In the genomic region with DNA sequence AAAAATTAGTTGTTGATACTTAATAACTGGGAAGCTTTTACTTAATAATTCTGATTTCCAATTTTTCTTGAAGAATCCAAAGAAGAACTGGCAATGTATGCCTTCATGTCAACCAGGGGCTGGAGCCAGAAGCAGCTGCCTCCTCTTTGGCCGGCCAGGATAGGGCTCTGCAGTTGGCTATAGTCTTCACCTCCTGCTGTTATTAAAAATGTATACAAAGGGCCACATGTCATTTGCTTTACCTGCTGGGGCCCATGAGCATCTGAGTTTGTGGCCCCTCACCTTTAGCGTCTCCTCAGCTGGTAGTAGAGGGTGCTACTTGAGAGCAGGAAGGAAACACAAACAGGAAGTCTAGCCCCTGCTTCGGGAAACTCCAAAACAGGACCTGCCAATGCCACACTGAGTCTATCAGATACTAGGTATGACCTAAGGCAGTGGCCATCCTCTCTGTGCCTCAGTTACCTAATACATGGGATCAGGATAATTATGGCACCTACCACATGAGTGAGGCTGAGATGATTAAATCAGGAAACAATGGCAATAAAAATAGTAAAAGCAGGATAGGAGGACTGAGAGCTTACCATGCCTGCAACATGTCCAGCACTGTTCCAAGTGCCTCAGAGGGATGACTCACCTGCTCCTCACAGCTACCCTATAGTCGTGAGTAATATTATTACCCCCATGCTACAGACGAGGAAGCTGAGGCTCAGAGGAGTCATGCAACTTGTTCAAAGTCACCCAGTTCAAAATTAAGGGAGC, we compare ENCODE assay signal across 9 cellular contexts. TPM values are rescaled to one million over a fixed set of nuclear protein-coding genes. Genes with fewer than 3 reads are reported as not detected.
DNase-seq lines count a peak whose midpoint lies in the region; ATAC-seq and TF ChIP-seq lines count a peak whose summit lies in the region.
"Had no signal": no experiment of that assay in that cellular context is flagged by ENCODE, and none has a peak within 500 bp of the region (broad histone marks: within the 10 kb centered on the region; RNA-seq: fewer than 3 reads in every experiment).

No MANE protein-coding gene starts in this region.

- peak overlapping the region; percentile 55 for H3K4me2 ChIP-seq in DOHH2 (ENCODE audit: low read length)

- peak overlapping the region in 7 of 8 donors; percentile 38 to 83 (median 54) for H3K4me3 Mint-ChIP-seq in naive B cell

- ATAC-seq in naive B cell (ENCODE audit: low read depth in 2 of 2): peak; percentile 98 to 99
- no peak for ATAC-seq in HG03025 (IDR thresholded peaks at IDR 0.05; ENCODE audit: low FRiP score, unreplicated experiment)
- no peak for ATAC-seq in GM21786 (IDR thresholded peaks at IDR 0.05; ENCODE audit: unreplicated experiment)

- DNase-seq in NB4 (ENCODE audit: low read depth): peak; percentile 48
- peak; percentile 68 for DNase-seq in amniotic epithelial cell (ENCODE audit: low read depth)
- DNase-seq in naive B cell: no peak
- no peak for DNase-seq in NCI-H1436 treated with DMSO at 0.1 percent for 48 hours (lab: John Stamatoyannopoulos, UW)
- no peak for DNase-seq in GM13976 (ENCODE audit: low spot score)
- DNase-seq: NCI-H2029 had no signal

- H4K20me1 ChIP-seq in DOHH2 (ENCODE audit: control insufficient read depth, insufficient read depth, low read depth, low read length): no peaks in the 10 kb centered on the region

- no peaks in the 10 kb centered on the region for H3K9me3 Mint-ChIP-seq in naive B cell

- peak overlapping the region; percentile 42 for H3K4me3 ChIP-seq in DOHH2 (ENCODE audit: low read length)
- H3K4me3 ChIP-seq in NB4 (ENCODE audit: low read depth, low read length): no peak overlapping the region

- in situ Hi-C loops in GM13976 (cut with MboI; ENCODE audit: low sequenced_read_pairs, unreplicated experiment): no loop called here

- TF ChIP-seq POLR2A in NB4 (IDR thresholded peaks at IDR 0.05; ENCODE audit: extremely low read depth, insufficient read length): no peak

- peaks cover 39% of the 10 kb centered on the region for H3K4me1 ChIP-seq in DOHH2 (ENCODE audit: control insufficient read depth, low read length)

- H3K79me2 ChIP-seq in DOHH2 (ENCODE audit: control insufficient read depth, low read length): peaks cover under 1% of the 10 kb centered on the region

- peaks cover 40 to 66% (median 55%) of the 10 kb centered on the region in 3 donors for H3K4me1 Mint-ChIP-seq in naive B cell

- peak overlapping the region; percentile 12 to 93 (median 79) for H3K27ac Mint-ChIP-seq in naive B cell

- H3K27me3 ChIP-seq in DOHH2 (ENCODE audit: control insufficient read depth, low read length): no peaks in the 10 kb centered on the region

- peaks cover 8% of the 10 kb centered on the region for H3F3A ChIP-seq in DOHH2 (ENCODE audit: control insufficient read depth, insufficient read depth)

- peaks cover 51% of the 10 kb centered on the region for H3K36me3 ChIP-seq in DOHH2 (ENCODE audit: control insufficient read depth, low read length)

- no peaks in the 10 kb centered on the region for H3K27me3 Mint-ChIP-seq in naive B cell

- TF ChIP-seq CTCF in DOHH2 (IDR thresholded peaks at IDR 0.05; ENCODE audit: low read depth, low read length, poor library complexity, severe bottlenecking) (no peak), NB4 (IDR thresholded peaks at IDR 0.05; ENCODE audit: low read depth, low read length) (no peak), GM13976 (IDR thresholded peaks at IDR 0.05; ENCODE audit: borderline replicate concordance, control extremely low read depth, extremely low read depth, insufficient read depth, missing control alignments) (no peak)

- H3K36me3 Mint-ChIP-seq in naive B cell: peaks cover 27% of the 10 kb centered on the region in 2 donors

- peak overlapping the region; percentile 29 for H3K27ac ChIP-seq in DOHH2 (ENCODE audit: low read depth, low read length)

- no peaks in the 10 kb centered on the region for H3K9me3 ChIP-seq in DOHH2 (ENCODE audit: control insufficient read depth, insufficient read depth, low read length)

- H3K9me2 ChIP-seq in DOHH2 (replicated peaks; ENCODE audit: control insufficient read depth, low read length): no peaks in the 10 kb centered on the region

RNA-seq across cellular contexts. Expression of a gene that starts 21.3 kb away (rescaled TPM):
- polyA plus RNA-seq in naive B cell (ENCODE audit: low read depth in 6 of 6): 100 to 1,000 TPM in 3 of 6 donors, 10 to 100 TPM in 3; 76.4 to 143 (median 98.1) TPM

RNA-seq across cellular contexts. Expression of a gene that starts 45.0 kb away (rescaled TPM):
- polyA plus RNA-seq in naive B cell (ENCODE audit: low read depth in 6 of 6): 100 to 1,000 TPM; 183 to 442 (median 326) TPM

RNA-seq across cellular contexts. Expression of a gene that starts 50.4 kb away (rescaled TPM):
- polyA plus RNA-seq in naive B cell (ENCODE audit: low read depth in 6 of 6): 10 to 100 TPM; 37.6 to 74.5 (median 53.4) TPM

Comparison
In these comparisons a context has a peak if more than half of its experiments do, and no peak if none do; other contexts are left out.
1. DNase-seq: peak in NB4 (single experiment) and amniotic epithelial cell (single experiment); none in naive B cell (single experiment), NCI-H1436 treated with DMSO at 0.1 percent for 48 hours (single experiment) and GM13976 (single experiment).
2. ATAC-seq: peak in naive B cell (2 of 2); none in HG03025 (single experiment) and GM21786 (single experiment).